Comparison of ENCODE assay signal across 9 cellular contexts in the genomic region with DNA sequence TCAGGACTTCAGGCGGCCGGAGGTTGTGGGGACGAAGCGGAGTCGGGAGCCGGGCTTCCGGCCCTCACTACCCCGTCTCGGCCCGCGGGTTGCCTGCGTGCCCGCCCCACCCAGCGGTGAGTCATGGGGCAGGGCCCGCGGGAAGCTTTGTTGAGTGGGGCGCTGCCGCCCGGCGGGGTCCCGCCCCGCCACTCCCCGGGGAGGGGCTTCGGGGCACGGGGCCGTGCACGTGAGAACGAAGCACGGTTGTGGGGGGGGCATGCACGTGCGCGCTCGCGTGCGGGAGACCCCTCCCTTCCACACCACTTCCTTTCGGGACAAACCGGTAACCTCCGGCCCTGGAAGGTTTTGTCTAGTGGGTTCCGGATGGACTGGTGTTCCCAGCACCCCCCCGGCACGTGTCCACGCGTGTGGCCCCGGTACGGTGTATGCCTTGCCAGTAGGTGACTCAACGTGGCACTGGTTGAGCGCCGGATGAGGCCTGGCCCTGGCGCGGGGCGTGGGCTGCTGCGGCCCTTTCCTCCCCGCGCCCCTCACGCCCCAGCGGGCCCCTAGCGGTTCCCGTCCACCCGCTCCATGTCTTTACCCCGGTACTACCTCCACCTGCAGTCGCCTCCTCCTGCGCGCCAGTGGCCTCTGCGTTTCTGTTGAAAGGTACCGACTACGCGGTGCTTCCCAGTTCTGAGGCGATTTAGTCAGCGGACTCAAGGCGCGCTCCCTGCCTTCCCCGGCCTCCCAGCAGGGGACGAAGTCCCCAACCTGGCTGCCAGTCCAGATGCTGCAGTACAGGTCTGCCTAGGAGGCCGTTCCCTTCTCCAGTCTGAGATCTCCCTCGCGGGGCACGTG. TPM values are rescaled to one million over a fixed set of nuclear protein-coding genes. Genes with fewer than 3 reads are reported as not detected.
A peak's percentile ranks its signal among the peaks of the same experiment; 100 is the strongest.
DNase-seq lines count a peak whose midpoint lies in the region; ATAC-seq and TF ChIP-seq lines count a peak whose summit lies in the region.
"Had no signal": no experiment of that assay in that cellular context is flagged by ENCODE, and none has a peak within 500 bp of the region (broad histone marks: within the 10 kb centered on the region; RNA-seq: fewer than 3 reads in every experiment).

No MANE protein-coding gene starts in this region.

- intact Hi-C loops in esophagus squamous epithelium (cut with DNase I): loop anchor here (5.0 kb wide), 1 partner anchor 121 kb away; a partner anchor contains a TSS

- TF ChIP-seq POLR2A in esophagus squamous epithelium (IDR thresholded peaks at IDR 0.05): peak in 3 of 4 donors; percentile 91 to 98 (median 98)

- no peaks in the 10 kb centered on the region for H3K9me3 Mint-ChIP-seq in activated T-cell treated with anti-CD3 and anti-CD28 coated beads, Interleukin-2, amount 50 U/mL, for 4 hours
- no peaks in the 10 kb centered on the region for H3K9me3 Mint-ChIP-seq in natural killer cell treated with Interleukin-12 subunit alpha and Interleukin-12 subunit beta and Interleukin-15 and Interleukin-18, amount 100 ng/mL, for 72 hours

- H3K4me1 Mint-ChIP-seq in activated T-cell treated with anti-CD3 and anti-CD28 coated beads, Interleukin-2, amount 50 U/mL, for 4 hours (ENCODE audit: low read depth): peaks cover 27% of the 10 kb centered on the region
- H3K4me1 Mint-ChIP-seq in natural killer cell treated with Interleukin-12 subunit alpha and Interleukin-12 subunit beta and Interleukin-15 and Interleukin-18, amount 100 ng/mL, for 72 hours (ENCODE audit: low read depth in 2 of 2): peaks cover 12 to 15% of the 10 kb centered on the region in 2 donors

- H3K27me3 ChIP-seq in esophagus squamous epithelium: no peaks in the 10 kb centered on the region

- no peaks in the 10 kb centered on the region for H3K9me3 ChIP-seq in esophagus squamous epithelium

- H3K36me3 Mint-ChIP-seq in activated T-cell treated with anti-CD3 and anti-CD28 coated beads, Interleukin-2, amount 50 U/mL, for 4 hours (ENCODE audit: insufficient read depth): no peaks in the 10 kb centered on the region
- H3K36me3 Mint-ChIP-seq in natural killer cell treated with Interleukin-12 subunit alpha and Interleukin-12 subunit beta and Interleukin-15 and Interleukin-18, amount 100 ng/mL, for 72 hours: no peaks in the 10 kb centered on the region

- H3K27ac Mint-ChIP-seq in natural killer cell treated with Interleukin-12 subunit alpha and Interleukin-12 subunit beta and Interleukin-15 and Interleukin-18, amount 100 ng/mL, for 72 hours: peak overlapping the region; percentile 64 to 79

- no peaks in the 10 kb centered on the region for H3K27me3 Mint-ChIP-seq in activated T-cell treated with anti-CD3 and anti-CD28 coated beads, Interleukin-2, amount 50 U/mL, for 4 hours (ENCODE audit: low read depth)
- H3K27me3 Mint-ChIP-seq in natural killer cell treated with Interleukin-12 subunit alpha and Interleukin-12 subunit beta and Interleukin-15 and Interleukin-18, amount 100 ng/mL, for 72 hours: peaks cover 8 to 16% of the 10 kb centered on the region in 2 donors

- peak overlapping the region; percentile 49 to 75 (median 63) for H3K4me3 ChIP-seq in esophagus squamous epithelium

- DNase-seq in NCI-H2196 (lab: John Stamatoyannopoulos, UW; ENCODE audit: unreplicated experiment) (peak; percentile 49), NCI-H2196 treated with DMSO at 0.1 percent for 48 hours (lab: John Stamatoyannopoulos, UW; ENCODE audit: unreplicated experiment) (no peak), NOMO-1 treated with DMSO at 0.1 percent for 48 hours (lab: John Stamatoyannopoulos, UW; ENCODE audit: unreplicated experiment) (peak; percentile 69), esophagus squamous epithelium (lab: John Stamatoyannopoulos, UW) (peak; percentile 85)
- DNase-seq in activated T-cell treated with anti-CD3 and anti-CD28 coated beads, Interleukin-2, amount 50 U/mL, for 4 hours: peak; percentile 87
- peak; percentile 86 for DNase-seq in natural killer cell treated with Interleukin-12 subunit alpha and Interleukin-12 subunit beta and Interleukin-15 and Interleukin-18, amount 100 ng/mL, for 72 hours (ENCODE audit: low spot score)
- DNase-seq in stimulated activated naive CD8-positive, alpha-beta T cell treated with anti-CD3 and anti-CD28 coated beads, Interleukin-15, Interleukin-2, amounts not matched to agents 100 U/mL and 50 U/mL, for 24 hours: peak; percentile 83

- WGBS in esophagus squamous epithelium, 2 donors: 10% methylated on average over 17 of the region's 77 CpGs; no CpG with 5 or more reads in 1 of the 2 donors

- H3K4me1 ChIP-seq in esophagus squamous epithelium: peaks cover 46 to 91% (median 58%) of the 10 kb centered on the region in 3 donors

- H3K27ac ChIP-seq in esophagus squamous epithelium: peak overlapping the region; percentile 96 to 99 (median 97)
- H3K27ac ChIP-seq: C4-2B had no signal

- no peaks in the 10 kb centered on the region for H3K36me3 ChIP-seq in esophagus squamous epithelium

- peak overlapping the region; percentile 81 for H3K4me3 Mint-ChIP-seq in activated T-cell treated with anti-CD3 and anti-CD28 coated beads, Interleukin-2, amount 50 U/mL, for 4 hours
- H3K4me3 Mint-ChIP-seq in natural killer cell treated with Interleukin-12 subunit alpha and Interleukin-12 subunit beta and Interleukin-15 and Interleukin-18, amount 100 ng/mL, for 72 hours: peak overlapping the region; percentile 83

- peak in 5 of 6 experiments; percentile 14 to 50 (median 19) for TF ChIP-seq CTCF in esophagus squamous epithelium (IDR thresholded peaks at IDR 0.05)

- peak; percentile 56 for ATAC-seq in HG02938 (IDR thresholded peaks at IDR 0.05; ENCODE audit: unreplicated experiment)
- ATAC-seq in activated T-cell treated with anti-CD3 and anti-CD28 coated beads, Interleukin-2, amount 50 U/mL, for 4 hours: peak; percentile 85 to 86
- ATAC-seq in natural killer cell treated with Interleukin-12 subunit alpha and Interleukin-12 subunit beta and Interleukin-15 and Interleukin-18, amount 100 ng/mL, for 72 hours: peak; percentile 94
- peak; percentile 80 for ATAC-seq in stimulated activated naive CD8-positive, alpha-beta T cell treated with anti-CD3 and anti-CD28 coated beads, Interleukin-15, Interleukin-2, amounts not matched to agents 100 U/mL and 50 U/mL, for 24 hours

RNA-seq across cellular contexts. Expression of a gene that starts 3.1 kb away (rescaled TPM):
- total RNA-seq in activated T-cell treated with anti-CD3 and anti-CD28 coated beads, Interleukin-2, amount 50 U/mL, for 4 hours: under 1 TPM in 1 of 3 donors, not detected in 2; 0.48 TPM
- 10 to 100 TPM; 23.8 to 74.4 (median 47.4) TPM for total RNA-seq in esophagus squamous epithelium
- not detected for total RNA-seq in natural killer cell treated with Interleukin-12 subunit alpha and Interleukin-12 subunit beta and Interleukin-15 and Interleukin-18, amount 100 ng/mL, for 72 hours

RNA-seq across cellular contexts. Expression of a gene that starts 13.0 kb away (rescaled TPM):
- total RNA-seq in activated T-cell treated with anti-CD3 and anti-CD28 coated beads, Interleukin-2, amount 50 U/mL, for 4 hours: under 1 TPM in 1 of 3 donors, not detected in 2; 0.63 TPM
- 10 to 100 TPM in 2 of 4 donors, 1 to 10 TPM in 2; 5.3 to 32.4 (median 11.4) TPM for total RNA-seq in esophagus squamous epithelium
- not detected for total RNA-seq in natural killer cell treated with Interleukin-12 subunit alpha and Interleukin-12 subunit beta and Interleukin-15 and Interleukin-18, amount 100 ng/mL, for 72 hours

RNA-seq across cellular contexts. Expression of a gene that starts 14.0 kb away (rescaled TPM):
- total RNA-seq in activated T-cell treated with anti-CD3 and anti-CD28 coated beads, Interleukin-2, amount 50 U/mL, for 4 hours: under 1 TPM in 1 of 3 donors, not detected in 2; 0.18 TPM
- total RNA-seq in esophagus squamous epithelium: 10 to 100 TPM in 2 of 4 donors, 1 to 10 TPM in 2; 3.4 to 18.1 (median 11.0) TPM
- not detected for total RNA-seq in natural killer cell treated with Interleukin-12 subunit alpha and Interleukin-12 subunit beta and Interleukin-15 and Interleukin-18, amount 100 ng/mL, for 72 hours

RNA-seq across cellular contexts. Expression of a gene that starts 48.7 kb away (rescaled TPM):
- not detected for total RNA-seq in activated T-cell treated with anti-CD3 and anti-CD28 coated beads, Interleukin-2, amount 50 U/mL, for 4 hours
- 100 to 1,000 TPM in 2 of 4 donors, 10 to 100 TPM in 2; 57.1 to 371 (median 225) TPM for total RNA-seq in esophagus squamous epithelium
- not detected for total RNA-seq in natural killer cell treated with Interleukin-12 subunit alpha and Interleukin-12 subunit beta and Interleukin-15 and Interleukin-18, amount 100 ng/mL, for 72 hours

Comparison
In these comparisons a context has a peak if more than half of its experiments do, and no peak if none do; other contexts are left out.
1. RNA of a gene that starts 3.1 kb away (total RNA-seq): 23.8 to 74.4 TPM in esophagus squamous epithelium; 0.48 TPM in activated T-cell treated with anti-CD3 and anti-CD28 coated beads, Interleukin-2, amount 50 U/mL, for 4 hours and not detected in natural killer cell treated with Interleukin-12 subunit alpha and Interleukin-12 subunit beta and Interleukin-15 and Interleukin-18, amount 100 ng/mL, for 72 hours; every median in the first group is over 10 times any median in the second.
2. Peak in every context shown above with its lines, with median percentiles within 50 percentile points of each other: ATAC-seq.